22 cellular contexts compared by ENCODE assay signal in genomic region chr17:51672058-51672457, GRCh38.
"Had no signal": no experiment of that assay in that cellular context is flagged by ENCODE, and none has a peak within 500 bp of the region (broad histone marks: within the 10 kb centered on the region; RNA-seq: fewer than 3 reads in every experiment).

No MANE protein-coding gene starts in this region.

- H3K9me3 ChIP-seq: esophagus squamous epithelium, gastrocnemius medialis, sigmoid colon had no signal

- H3K4me1 Mint-ChIP-seq: mesothelial cell of epicardium; stimulated activated memory B cell treated with anti-CD40 and anti-IgM and Interleukin-4, amounts not matched to agents 10 μg/mL and 1 μg/mL and 100 μg/mL, for 72 hours had no signal

- H3K9me3 Mint-ChIP-seq: activated CD4-positive, alpha-beta memory T cell treated with anti-CD3 and anti-CD28 coated beads, Interleukin-2, amount 10 ng/mL, durations not matched to agents 7 days and 5 days; activated naive CD4-positive, alpha-beta T cell treated with anti-CD3 and anti-CD28 coated beads for 36 hours; activated naive CD8-positive, alpha-beta T cell treated with anti-CD3 and anti-CD28 coated beads, Interleukin-2, amount 10 ng/mL, durations not matched to agents 7 days and 5 days; mesothelial cell of epicardium; natural killer cell; stimulated activated memory B cell treated with anti-CD40 and anti-IgM and Interleukin-4, amounts not matched to agents 10 μg/mL and 1 μg/mL and 100 μg/mL, for 72 hours; type B pancreatic cell had no signal

- H3K36me3 ChIP-seq: esophagus squamous epithelium, gastrocnemius medialis, sigmoid colon had no signal

- DNase-seq: activated CD4-positive, alpha-beta memory T cell treated with anti-CD3 and anti-CD28 coated beads, Interleukin-2, amount 10 ng/mL, durations not matched to agents 7 days and 5 days; activated CD4-positive, alpha-beta T cell treated with anti-CD3 and anti-CD28 coated beads for 48 hours; activated effector memory CD4-positive, alpha-beta T cell treated with Interleukin-2 at 50 U/mL for 16 hours; activated naive CD4-positive, alpha-beta T cell treated with anti-CD3 and anti-CD28 coated beads for 36 hours; activated naive CD8-positive, alpha-beta T cell treated with anti-CD3 and anti-CD28 coated beads, Interleukin-2, amount 10 ng/mL, durations not matched to agents 7 days and 5 days; activated T-cell treated with anti-CD3 and anti-CD28 coated beads, Interleukin-2, amount 50 U/mL, for 72 hours; amniotic stem cell; cerebellar nuclear complex; esophagus squamous epithelium; gastrocnemius medialis; hypothalamus; left ventricle myocardium superior; mammary epithelial cell; natural killer cell; retina; sigmoid colon; stimulated activated CD4-positive, alpha-beta T cell treated with anti-CD3 and anti-CD28 coated beads, Interleukin-15, amount 100 ng/mL, for 24 hours had no signal

- H3K27me3 Mint-ChIP-seq: activated naive CD8-positive, alpha-beta T cell treated with anti-CD3 and anti-CD28 coated beads, Interleukin-2, amount 10 ng/mL, durations not matched to agents 7 days and 5 days; stimulated activated memory B cell treated with anti-CD40 and anti-IgM and Interleukin-4, amounts not matched to agents 10 μg/mL and 1 μg/mL and 100 μg/mL, for 72 hours had no signal

- H3K4me3 ChIP-seq: coronary artery, esophagus squamous epithelium, gastrocnemius medialis, sigmoid colon, smooth muscle cell had no signal

- H3K27me3 ChIP-seq: esophagus squamous epithelium, gastrocnemius medialis, sigmoid colon had no signal

- H3K4me3 Mint-ChIP-seq: activated CD4-positive, alpha-beta memory T cell treated with anti-CD3 and anti-CD28 coated beads, Interleukin-2, amount 10 ng/mL, durations not matched to agents 7 days and 5 days; activated naive CD4-positive, alpha-beta T cell treated with anti-CD3 and anti-CD28 coated beads for 36 hours; activated naive CD8-positive, alpha-beta T cell treated with anti-CD3 and anti-CD28 coated beads, Interleukin-2, amount 10 ng/mL, durations not matched to agents 7 days and 5 days; activated T-cell treated with anti-CD3 and anti-CD28 coated beads, Interleukin-2, amount 50 U/mL, for 72 hours; mesothelial cell of epicardium; natural killer cell; stimulated activated memory B cell treated with anti-CD40 and anti-IgM and Interleukin-4, amounts not matched to agents 10 μg/mL and 1 μg/mL and 100 μg/mL, for 72 hours; type B pancreatic cell had no signal

- H3K36me3 Mint-ChIP-seq: activated naive CD8-positive, alpha-beta T cell treated with anti-CD3 and anti-CD28 coated beads, Interleukin-2, amount 10 ng/mL, durations not matched to agents 7 days and 5 days; mesothelial cell of epicardium; natural killer cell; stimulated activated memory B cell treated with anti-CD40 and anti-IgM and Interleukin-4, amounts not matched to agents 10 μg/mL and 1 μg/mL and 100 μg/mL, for 72 hours; type B pancreatic cell had no signal

- ATAC-seq: activated T-cell treated with anti-CD3 and anti-CD28 coated beads, Interleukin-2, amount 50 U/mL, for 72 hours; gastrocnemius medialis; left ventricle myocardium superior; natural killer cell; stimulated activated memory B cell treated with anti-CD40 and anti-IgM and Interleukin-4, amounts not matched to agents 10 μg/mL and 1 μg/mL and 100 μg/mL, for 72 hours had no signal

- H3K27ac Mint-ChIP-seq: activated CD4-positive, alpha-beta memory T cell treated with anti-CD3 and anti-CD28 coated beads, Interleukin-2, amount 10 ng/mL, durations not matched to agents 7 days and 5 days; activated naive CD4-positive, alpha-beta T cell treated with anti-CD3 and anti-CD28 coated beads for 36 hours; activated naive CD8-positive, alpha-beta T cell treated with anti-CD3 and anti-CD28 coated beads, Interleukin-2, amount 10 ng/mL, durations not matched to agents 7 days and 5 days; activated T-cell treated with anti-CD3 and anti-CD28 coated beads, Interleukin-2, amount 50 U/mL, for 72 hours; mesothelial cell of epicardium; natural killer cell; stimulated activated memory B cell treated with anti-CD40 and anti-IgM and Interleukin-4, amounts not matched to agents 10 μg/mL and 1 μg/mL and 100 μg/mL, for 72 hours; type B pancreatic cell had no signal
